ENCODE assay signal across 9 cellular contexts in the genomic region with DNA sequence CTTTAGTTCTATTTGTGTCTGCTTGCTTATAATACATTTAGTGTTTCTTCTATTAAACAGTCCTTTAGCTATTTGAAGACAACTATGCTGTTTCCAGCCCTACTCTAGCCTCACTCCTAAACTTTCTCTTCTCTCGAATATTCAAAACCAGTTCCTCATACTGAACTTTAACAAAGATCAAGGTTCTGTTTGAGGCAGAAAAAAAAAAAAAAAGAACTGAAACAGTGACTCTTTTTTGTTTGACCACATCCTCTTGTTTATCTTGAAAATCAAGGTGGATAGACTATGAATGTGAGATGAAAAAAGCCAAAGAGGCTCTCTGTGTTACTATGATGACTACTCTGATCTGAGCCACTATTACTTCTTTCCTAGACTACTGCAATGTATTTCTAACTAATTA.
A peak's percentile ranks its signal among the peaks of the same experiment; 100 is the strongest.
DNase-seq lines count a peak whose midpoint lies in the region; ATAC-seq and TF ChIP-seq lines count a peak whose summit lies in the region.
"Had no signal": no experiment of that assay in that cellular context is flagged by ENCODE, and none has a peak within 500 bp of the region (broad histone marks: within the 10 kb centered on the region; RNA-seq: fewer than 3 reads in every experiment).

No MANE protein-coding gene starts in this region.

- H3K36me3 Mint-ChIP-seq in activated T-helper 1 cell treated with anti-CD3 and anti-CD28 coated beads, Interleukin-12 subunit alpha, Interleukin-12 subunit beta, Interleukin-2, Interleukin-4 antibody, amounts not matched to agents 30 ng/mL and 10 ng/mL and 1 ng/mL, durations not matched to agents 14 hours and 24 hours and 36 hours (ENCODE audit: low read depth) = peaks cover 2% of the 10 kb centered on the region

- H3K9me3 Mint-ChIP-seq in activated T-helper 1 cell treated with anti-CD3 and anti-CD28 coated beads, Interleukin-12 subunit alpha, Interleukin-12 subunit beta, Interleukin-2, Interleukin-4 antibody, amounts not matched to agents 30 ng/mL and 10 ng/mL and 1 ng/mL, durations not matched to agents 14 hours and 24 hours and 36 hours = peaks cover 17% of the 10 kb centered on the region

- H3K27ac Mint-ChIP-seq in activated T-helper 1 cell treated with anti-CD3 and anti-CD28 coated beads, Interleukin-12 subunit alpha, Interleukin-12 subunit beta, Interleukin-2, Interleukin-4 antibody, amounts not matched to agents 30 ng/mL and 10 ng/mL and 1 ng/mL, durations not matched to agents 14 hours and 24 hours and 36 hours = peak overlapping the region; percentile 1

- ATAC-seq in GM21360 (IDR thresholded peaks at IDR 0.05; ENCODE audit: unreplicated experiment) (peak; percentile 92), HG03442 (IDR thresholded peaks at IDR 0.05; ENCODE audit: unreplicated experiment) (peak; percentile 95)

- H3K27me3 Mint-ChIP-seq in activated T-helper 1 cell treated with anti-CD3 and anti-CD28 coated beads, Interleukin-12 subunit alpha, Interleukin-12 subunit beta, Interleukin-2, Interleukin-4 antibody, amounts not matched to agents 30 ng/mL and 10 ng/mL and 1 ng/mL, durations not matched to agents 14 hours and 24 hours and 36 hours (ENCODE audit: insufficient read depth) = peaks cover 9% of the 10 kb centered on the region

- no peak for TF ChIP-seq POLR2A in vagina (IDR thresholded peaks at IDR 0.05)

- no peak for TF ChIP-seq CTCF in GM10266 (IDR thresholded peaks at IDR 0.05; ENCODE audit: control insufficient read depth, insufficient read depth, low read depth, missing control alignments)
- TF ChIP-seq CTCF in vagina (IDR thresholded peaks at IDR 0.05) = no peak

- no peak overlapping the region for H3K27ac ChIP-seq in vagina

- no peak overlapping the region for H3K4me3 ChIP-seq in vagina

- no peaks in the 10 kb centered on the region for H3K27me3 ChIP-seq in vagina

- no peaks in the 10 kb centered on the region for H3K9me3 ChIP-seq in vagina

- peaks cover 33% of the 10 kb centered on the region for H3K4me1 Mint-ChIP-seq in activated T-helper 1 cell treated with anti-CD3 and anti-CD28 coated beads, Interleukin-12 subunit alpha, Interleukin-12 subunit beta, Interleukin-2, Interleukin-4 antibody, amounts not matched to agents 30 ng/mL and 10 ng/mL and 1 ng/mL, durations not matched to agents 14 hours and 24 hours and 36 hours (ENCODE audit: low read depth)

- no peak overlapping the region for H3K4me3 Mint-ChIP-seq in activated T-helper 1 cell treated with anti-CD3 and anti-CD28 coated beads, Interleukin-12 subunit alpha, Interleukin-12 subunit beta, Interleukin-2, Interleukin-4 antibody, amounts not matched to agents 30 ng/mL and 10 ng/mL and 1 ng/mL, durations not matched to agents 14 hours and 24 hours and 36 hours

- intact Hi-C loops in activated T-helper 1 cell treated with anti-CD3 and anti-CD28 coated beads, Interleukin-12 subunit alpha, Interleukin-12 subunit beta, Interleukin-2, Interleukin-4 antibody, amounts not matched to agents 30 ng/mL and 10 ng/mL and 1 ng/mL, durations not matched to agents 14 hours and 24 hours and 36 hours (cut with micrococcal nuclease) = loop anchor here (1.0 to 5.0 kb wide), 8 partner anchors 153 to 1179 kb away; a partner anchor contains a TSS
- intact Hi-C loops in vagina (cut with DNase I) = no loop called here

- DNase-seq in GM10266 (ENCODE audit: extremely low spot score) (peak; percentile 56), vagina (ENCODE audit: extremely low spot score in 2 of 2) (no peak), DMS79 (lab: John Stamatoyannopoulos, UW) (no peak), dermis blood vessel endothelial cell (no peak), SHP77 treated with DMSO at 0.1 percent for 48 hours (lab: John Stamatoyannopoulos, UW) (no peak)
- DNase-seq in activated T-helper 1 cell treated with anti-CD3 and anti-CD28 coated beads, Interleukin-12 subunit alpha, Interleukin-12 subunit beta, Interleukin-2, Interleukin-4 antibody, amounts not matched to agents 30 ng/mL and 10 ng/mL and 1 ng/mL, durations not matched to agents 14 hours and 24 hours and 36 hours (ENCODE audit: low spot score) = no peak
- DNase-seq: T-helper 9 cell had no signal

- no peaks in the 10 kb centered on the region for H3K36me3 ChIP-seq in vagina

- H3K4me1 ChIP-seq in vagina = no peaks in the 10 kb centered on the region
